Comparison of ENCODE assay signal across 8 cellular contexts in the genomic region with DNA sequence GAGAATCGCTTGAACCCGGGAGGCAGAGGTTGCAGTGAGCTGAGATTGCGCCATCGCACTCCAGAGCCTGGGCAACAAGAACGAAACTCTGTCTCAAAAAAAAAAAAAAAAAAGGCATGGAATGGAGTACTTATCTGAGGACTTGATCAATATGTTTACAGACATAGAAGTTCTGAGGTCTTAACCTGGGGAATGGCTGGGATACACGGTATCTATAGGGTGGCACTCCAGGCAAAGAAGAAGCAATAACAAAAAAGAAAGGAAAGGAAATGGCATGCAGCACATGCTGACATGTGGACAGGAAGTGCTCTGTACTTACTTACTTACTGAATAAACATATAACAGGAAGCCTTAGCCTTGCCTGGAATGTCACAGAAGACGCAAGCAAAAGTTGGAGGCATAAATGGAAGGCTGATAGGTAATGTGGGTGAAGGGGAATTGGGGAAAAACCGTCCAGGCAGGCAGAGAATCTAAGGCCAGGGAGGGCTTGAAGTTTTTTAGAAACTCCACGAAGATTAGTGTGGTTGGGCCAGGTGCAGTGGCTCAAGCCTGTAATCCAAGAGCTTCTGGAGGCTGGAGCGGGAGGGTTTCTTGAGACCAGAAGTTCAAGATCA. TPM values are rescaled to one million over a fixed set of nuclear protein-coding genes. Genes with fewer than 3 reads are reported as not detected.
DNase-seq lines count a peak whose midpoint lies in the region; ATAC-seq and TF ChIP-seq lines count a peak whose summit lies in the region.

No MANE protein-coding gene starts in this region.

- H3K4me1 ChIP-seq in breast epithelium (no peaks in the 10 kb centered on the region), lower lobe of right lung (peaks cover 37% of the 10 kb centered on the region), uterus (peaks cover 9 to 12% of the 10 kb centered on the region in 2 donors)

- H3K27me3 Mint-ChIP-seq in MCF 10A (ENCODE audit: insufficient read depth, unreplicated experiment) = no peaks in the 10 kb centered on the region

- H3K4me3 Mint-ChIP-seq in MCF 10A (ENCODE audit: unreplicated experiment) = no peak overlapping the region

- TF ChIP-seq POLR2A in breast epithelium (IDR thresholded peaks at IDR 0.05) = no peak
- TF ChIP-seq POLR2A in uterus (IDR thresholded peaks at IDR 0.05) = no peak

- H3K36me3 ChIP-seq in breast epithelium (no peaks in the 10 kb centered on the region), lower lobe of right lung (no peaks in the 10 kb centered on the region), uterus (no peaks in the 10 kb centered on the region)

- H3K27me3 ChIP-seq in breast epithelium (no peaks in the 10 kb centered on the region), lower lobe of right lung (ENCODE audit: low read depth) (no peaks in the 10 kb centered on the region), uterus (no peaks in the 10 kb centered on the region)

- H3K9me3 Mint-ChIP-seq in MCF 10A (ENCODE audit: unreplicated experiment) = no peaks in the 10 kb centered on the region
- H3K9me3 Mint-ChIP-seq in activated naive CD4-positive, alpha-beta T cell treated with anti-CD3 and anti-CD28 coated beads, Interleukin-2, amount 50 U/mL, for 72 hours = peaks cover 5 to 18% of the 10 kb centered on the region in 2 donors

- H3K27ac Mint-ChIP-seq in MCF 10A (ENCODE audit: low read depth, unreplicated experiment) = no peak overlapping the region
- peak overlapping the region; percentile 92 to 94 for H3K27ac Mint-ChIP-seq in activated naive CD4-positive, alpha-beta T cell treated with anti-CD3 and anti-CD28 coated beads, Interleukin-2, amount 50 U/mL, for 72 hours

- no peak for TF ChIP-seq CTCF in breast epithelium (IDR thresholded peaks at IDR 0.05)
- no peak for TF ChIP-seq CTCF in MCF 10A (IDR thresholded peaks at IDR 0.05; ENCODE audit: unreplicated experiment)
- no peak for TF ChIP-seq CTCF in lower lobe of right lung (IDR thresholded peaks at IDR 0.05)
- no peak for TF ChIP-seq CTCF in uterus (IDR thresholded peaks at IDR 0.05)

- H3K4me1 Mint-ChIP-seq in MCF 10A (ENCODE audit: insufficient read depth, unreplicated experiment) = peaks cover 6% of the 10 kb centered on the region

- no TSS peak for BruUV-seq in MCF 10A (replicated peaks; lab: Mats Ljungman, UMichigan)

- peaks cover 4% of the 10 kb centered on the region for H3K36me3 Mint-ChIP-seq in MCF 10A (ENCODE audit: insufficient read depth, unreplicated experiment)
- H3K36me3 Mint-ChIP-seq in activated naive CD4-positive, alpha-beta T cell treated with anti-CD3 and anti-CD28 coated beads, Interleukin-2, amount 50 U/mL, for 72 hours = peaks cover 7 to 22% of the 10 kb centered on the region in 2 donors

- POLR2A ChIA-PET in MCF 10A (lab: Yijun Ruan, JAX) = no interaction called here

- ATAC-seq in activated naive CD4-positive, alpha-beta T cell treated with anti-CD3 and anti-CD28 coated beads, Interleukin-2, amount 50 U/mL, for 72 hours = peak; percentile 30 to 76
- ATAC-seq in lower lobe of right lung (peak; percentile 73 to 78), GM18907 (IDR thresholded peaks at IDR 0.05; ENCODE audit: unreplicated experiment) (no peak), GM19351 (IDR thresholded peaks at IDR 0.05; ENCODE audit: unreplicated experiment) (no peak), HG02588 (IDR thresholded peaks at IDR 0.05; ENCODE audit: unreplicated experiment) (no peak)

- H3K27ac ChIP-seq in breast epithelium = peak overlapping the region; percentile 33 to 55
- peak overlapping the region; percentile 81 for H3K27ac ChIP-seq in lower lobe of right lung
- H3K27ac ChIP-seq in uterus = peak overlapping the region; percentile 42 to 71

- intact Hi-C loops in breast epithelium (cut with DNase I; ENCODE audit: low total_unique reads) (no loop called here), MCF 10A (cut with micrococcal nuclease) (no loop called here), lower lobe of right lung (cut with DNase I) (no loop called here), uterus (cut with DNase I; ENCODE audit: low total_unique reads) (no loop called here)

- DNase-seq in breast epithelium (ENCODE audit: low spot score in 2 of 2) (no peak), MCF 10A (ENCODE audit: unreplicated experiment) (no peak), lower lobe of right lung (no peak), uterus (no peak)
- no peak for DNase-seq in activated naive CD4-positive, alpha-beta T cell treated with anti-CD3 and anti-CD28 coated beads, Interleukin-2, amount 50 U/mL, for 72 hours (ENCODE audit: low spot score in 2 of 2)

- no peak overlapping the region for H3K4me3 ChIP-seq in breast epithelium
- H3K4me3 ChIP-seq in lower lobe of right lung = no peak overlapping the region
- H3K4me3 ChIP-seq in uterus = no peak overlapping the region

- CTCF ChIA-PET in MCF 10A (lab: Yijun Ruan, JAX) = interaction anchor here (0.6 to 1.9 kb wide), 3 partner anchors 118 to 323 kb away, joined by 3 to 7 read pairs (median 5); no protein-coding TSS in a partner anchor

- H3K9me3 ChIP-seq in breast epithelium = no peaks in the 10 kb centered on the region
- no peaks in the 10 kb centered on the region for H3K9me3 ChIP-seq in lower lobe of right lung
- H3K9me3 ChIP-seq in uterus = no peaks in the 10 kb centered on the region

RNA-seq across cellular contexts. Expression of a gene that starts 10.1 kb away (rescaled TPM):
- 10 to 100 TPM; 48.3 to 73.8 (median 55.4) TPM for total RNA-seq in breast epithelium
- total RNA-seq in MCF 10A (2022) = 42.1 and 52.3 TPM in 2 replicates
- total RNA-seq in activated naive CD4-positive, alpha-beta T cell treated with anti-CD3 and anti-CD28 coated beads, Interleukin-2, amount 50 U/mL, for 72 hours = 10 to 100 TPM; 66.9 to 70.3 TPM
- total RNA-seq in lower lobe of right lung = 81.8 TPM
- 100 to 1,000 TPM in 2 of 4 donors, 10 to 100 TPM in 2; 44.3 to 147 (median 99.0) TPM for total RNA-seq in uterus

RNA-seq across cellular contexts. Expression of a gene that starts 19.8 kb away (rescaled TPM):
- 10 to 100 TPM; 33.0 to 44.1 (median 35.7) TPM for total RNA-seq in breast epithelium
- 99.6 and 130 TPM in 2 replicates for total RNA-seq in MCF 10A (2022)
- 10 to 100 TPM; 36.2 to 44.1 TPM for total RNA-seq in activated naive CD4-positive, alpha-beta T cell treated with anti-CD3 and anti-CD28 coated beads, Interleukin-2, amount 50 U/mL, for 72 hours
- 38.9 TPM for total RNA-seq in lower lobe of right lung
- total RNA-seq in uterus = 10 to 100 TPM; 23.6 to 49.1 (median 36.3) TPM

Comparison
In these comparisons a context has a peak if more than half of its experiments do, and no peak if none do; other contexts are left out.
1. ATAC-seq: peak in activated naive CD4-positive, alpha-beta T cell treated with anti-CD3 and anti-CD28 coated beads, Interleukin-2, amount 50 U/mL, for 72 hours (2 of 2) and lower lobe of right lung (2 of 2); none in GM18907 (single experiment), GM19351 (single experiment) and HG02588 (single experiment).
2. Peak in every context shown above with its lines, with median percentiles within 50 percentile points of each other: H3K27ac ChIP-seq.